In the genomic region with DNA sequence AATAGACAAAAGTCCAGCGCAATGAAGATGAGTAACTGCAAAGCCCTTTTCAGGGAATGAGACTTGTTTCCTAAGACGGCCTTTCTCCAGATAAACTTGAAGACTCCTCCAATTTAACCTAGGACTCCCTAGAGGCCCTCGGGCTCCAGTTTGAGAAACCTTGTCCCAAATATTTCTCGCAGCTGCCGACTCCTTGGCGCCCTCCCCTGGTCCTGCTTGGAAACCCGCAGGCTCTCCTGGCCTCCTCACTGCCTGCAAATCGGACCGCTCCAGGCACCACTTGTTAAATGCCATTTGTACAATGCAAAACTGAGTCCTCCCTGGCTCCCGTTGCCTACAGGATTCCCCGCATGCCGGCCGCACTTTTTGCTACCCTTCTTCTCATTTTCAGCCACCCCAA, we compare ENCODE assay signal across 8 cellular contexts. TPM values are rescaled to one million over a fixed set of nuclear protein-coding genes. Genes with fewer than 3 reads are reported as not detected.
DNase-seq lines count a peak whose midpoint lies in the region; ATAC-seq and TF ChIP-seq lines count a peak whose summit lies in the region.

No MANE protein-coding gene starts in this region.

- TF ChIP-seq CTCF in WI38 (IDR thresholded peaks at IDR 0.05; ENCODE audit: low read depth, low read length), result peak; percentile 58

- H3K4me3 ChIP-seq in WI38 (ENCODE audit: low read depth, low read length) (no peak overlapping the region), aorta (ENCODE audit: low read length in 2 of 2) (no peak overlapping the region)

- H3K9me3 ChIP-seq in aorta (ENCODE audit: control insufficient read depth, low read length), result no peaks in the 10 kb centered on the region

- no peak overlapping the region for H3K27ac ChIP-seq in aorta (ENCODE audit: low read depth in 1 of 2, low read length in 2 of 2)

- no peak for ATAC-seq in aorta (ENCODE audit: low FRiP score)
- ATAC-seq in HG03342 (IDR thresholded peaks at IDR 0.05; ENCODE audit: unreplicated experiment), result no peak
- ATAC-seq in GM18502 (IDR thresholded peaks at IDR 0.05; ENCODE audit: poor library complexity, unreplicated experiment), result no peak

- peak; percentile 47 for DNase-seq in NCI-H1436 (lab: John Stamatoyannopoulos, UW)
- DNase-seq in NCI-H1436 treated with DMSO at 0.1 percent for 48 hours (lab: John Stamatoyannopoulos, UW), result no peak
- peak; percentile 24 for DNase-seq in LHCN-M2 (ENCODE audit: low read depth)
- peak; percentile 87 for DNase-seq in iPS-NIHi7 (ENCODE audit: extremely low spot score)
- peak; percentile 57 to 76 for DNase-seq in aorta

- H3K27me3 ChIP-seq in aorta (ENCODE audit: control insufficient read depth in 1 of 2, insufficient read depth in 2 of 2, low read length in 1 of 2), result no peaks in the 10 kb centered on the region

- intact Hi-C loops in aorta (cut with DNase I), result no loop called here

- H3K4me1 ChIP-seq in aorta (ENCODE audit: control insufficient read depth in 1 of 2, insufficient read depth in 2 of 2, low read length in 2 of 2), result no peaks in the 10 kb centered on the region

- WGBS in aorta, 2 donors, result 32 to 36% methylated on average over 13 of the region's 13 CpGs

- no peaks in the 10 kb centered on the region for H3K36me3 ChIP-seq in aorta (ENCODE audit: control insufficient read depth in 1 of 2, insufficient read depth in 2 of 2, low read length in 1 of 2)

RNA-seq across cellular contexts. Expression of gene MUC4, which starts 36.8 kb away (rescaled TPM):
- total RNA-seq in LHCN-M2 (2014; rRNA removed), result not detected in 2 replicates
- not detected for polyA plus RNA-seq in LHCN-M2 (2012)
- total RNA-seq in aorta, result under 1 TPM in 1 of 2 donors, not detected in 1; 0.06 TPM
- polyA plus RNA-seq in aorta, result under 1 TPM; 0.08 to 0.25 TPM

RNA-seq across cellular contexts. Expression of gene MUC20, which starts 54.1 kb away (rescaled TPM):
- total RNA-seq in LHCN-M2 (2014; rRNA removed) (not detected in 2 replicates), aorta (10 to 100 TPM in 1 of 2 donors, 1 to 10 TPM in 1; 4.5 to 17.8 TPM)
- polyA plus RNA-seq in LHCN-M2 (2012), result 0.32 TPM
- polyA plus RNA-seq in aorta, result 10 to 100 TPM in 1 of 2 donors, 1 to 10 TPM in 1; 2.9 to 17.7 TPM
